ENCODE assay signal across 8 cellular contexts in the genomic region with DNA sequence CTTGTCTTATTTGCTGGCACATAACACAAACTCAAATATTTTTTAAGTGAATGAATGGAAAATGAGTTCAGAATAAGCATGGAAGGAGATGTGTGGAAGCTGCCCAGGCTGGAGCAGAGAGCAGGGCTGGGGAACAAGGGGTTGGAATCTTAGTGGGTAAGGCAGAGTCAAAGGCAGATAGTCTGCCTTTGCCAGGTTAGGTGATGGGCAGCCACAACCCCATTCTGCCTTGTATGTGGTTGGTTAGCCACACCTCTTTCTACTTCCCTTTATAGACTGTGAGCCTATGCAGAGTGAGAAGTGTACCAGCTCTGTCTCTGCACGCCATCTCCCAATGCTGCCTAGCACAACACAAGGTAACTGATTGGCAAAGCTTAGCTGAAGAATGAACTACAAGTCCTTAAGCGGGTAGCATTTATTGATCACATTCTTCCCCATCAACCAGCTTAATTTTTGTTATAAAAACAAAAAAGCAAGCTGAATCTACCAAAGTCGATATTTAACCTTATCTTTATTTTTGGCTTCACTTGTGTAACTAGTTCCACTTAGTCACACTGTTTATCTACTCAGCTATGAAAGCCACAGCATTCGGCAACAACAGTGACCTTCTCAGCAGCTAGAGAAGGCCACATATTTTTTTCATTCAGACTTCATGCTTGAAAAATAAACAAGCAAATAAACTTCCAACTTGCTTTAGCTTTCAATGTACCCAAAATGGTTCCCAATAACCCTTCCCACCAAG.
DNase-seq lines count a peak whose midpoint lies in the region; ATAC-seq, FAIRE-seq and TF ChIP-seq lines count a peak whose summit lies in the region.

No MANE protein-coding gene starts in this region.

- POLR2A ChIA-PET in GM12878 (lab: Charles Lee) = interaction anchor here (0.5 to 1.3 kb wide), 4 partner anchors 10 to 70 kb away, joined by 3 to 7 read pairs (median 4); partner anchors contain the start of gene KLHL3

- H3K9me3 ChIP-seq in GM12878 (replicated peaks; ENCODE audit: control insufficient read depth, insufficient read depth, low read length) = no peaks in the 10 kb centered on the region

- ATAC-seq in GM18909 (IDR thresholded peaks at IDR 0.05; ENCODE audit: poor library complexity, unreplicated experiment) (peak; percentile 99), HG02973 (IDR thresholded peaks at IDR 0.05; ENCODE audit: unreplicated experiment) (peak; percentile 99), GM12878 (peak; percentile 100)

- no peaks in the 10 kb centered on the region for H3K27me3 ChIP-seq in GM12878 (replicated peaks in 1 of 2; ENCODE audit: control insufficient read depth in 2 of 2, insufficient read depth in 2 of 2, low read length in 1 of 2)

- H3K27ac ChIP-seq in GM12878 (ENCODE audit: control insufficient read depth, insufficient read depth) = peak overlapping the region; percentile 29

- BruUV-seq in GM12878 (replicated peaks; lab: Mats Ljungman, UMichigan) = no TSS peak

- CTCF ChIA-PET in GM12878 (lab: Yijun Ruan, JAX) = interaction anchor here (0.9 to 16.9 kb wide), 8 partner anchors 11 to 113 kb away, joined by 3 to 619 read pairs (median 4); partner anchors contain the start of gene KLHL3

- H3K36me3 ChIP-seq in GM12878 (ENCODE audit: control insufficient read depth in 2 of 2, insufficient read depth in 2 of 2, low read length in 1 of 2) = no peaks in the 10 kb centered on the region; a peak in 1 of 4 replicates

- TF ChIP-seq RAD21 in GM12878 (IDR thresholded peaks at IDR 0.05; ENCODE audit: insufficient read depth, low read depth, low read length) = no peak

- peaks cover 14% of the 10 kb centered on the region for H3K4me1 ChIP-seq in GM12878 (ENCODE audit: control insufficient read depth, insufficient read depth, low read length)

- H3K79me2 ChIP-seq in GM12878 (ENCODE audit: control insufficient read depth, insufficient read depth, low read length) = no peaks in the 10 kb centered on the region

- DNase-seq in SW480 (ENCODE audit: low spot score) = peak; percentile 39
- peak; percentile 58 for DNase-seq in GM12878 (ENCODE audit: low read depth, low spot score)
- peak; percentile 4 for DNase-seq in skeletal muscle cell (ENCODE audit: low read depth)
- DNase-seq in inferior parietal cortex (ENCODE audit: extremely low spot score) = no peak
- no peak for DNase-seq in NCI-H526 treated with DMSO at 0.1 percent for 48 hours (lab: John Stamatoyannopoulos, UW)
- DNase-seq in NCI-H510A treated with DMSO at 0.1 percent for 48 hours (lab: John Stamatoyannopoulos, UW) = no peak

- SMC1A ChIA-PET in GM12878 (lab: Charles Lee; ENCODE audit: uncharacterized antibody, unreplicated experiment) = interaction anchor here (0.9 to 2.4 kb wide), 12 partner anchors 8 to 223 kb away, joined by 3 to 22 read pairs (median 5); partner anchors contain the start of genes KLHL3 and PKD2L2

- intact Hi-C loops in GM12878 (cut with micrococcal nuclease; ENCODE audit: unreplicated experiment) = no loop called here

- no peak for TF ChIP-seq EP300 in GM12878 (IDR thresholded peaks at IDR 0.05; ENCODE audit: borderline replicate concordance in 1 of 2, control insufficient read depth in 1 of 2, low read depth in 2 of 2, low read length in 2 of 2)

- RAD21 ChIA-PET in GM12878 (lab: Charles Lee; ENCODE audit: unreplicated experiment) = interaction anchor here (0.7 to 2.9 kb wide), 5 partner anchors 36 to 87 kb away, joined by 3 to 18 read pairs (median 7); partner anchors contain the start of gene KLHL3

- no peak overlapping the region for H3K9ac ChIP-seq in GM12878 (ENCODE audit: control insufficient read depth, insufficient read depth, low read length)

- H3K4me3 ChIP-seq in GM12878 (no peak overlapping the region), skeletal muscle cell (ENCODE audit: low read depth, low read length) (no peak overlapping the region)

- FAIRE-seq in GM12878 (lab: Jason Lieb, UNC) = peak; percentile 84

- no peaks in the 10 kb centered on the region for H4K20me1 ChIP-seq in GM12878 (ENCODE audit: control insufficient read depth, insufficient read depth)

- in situ Hi-C loops in GM12878 (cut with MboI) = loop anchor here (10.0 kb wide), 1 partner anchor 469 kb away; the partner anchor contains the start of gene NME5

- no peak for TF ChIP-seq CTCF in GM12878 (IDR thresholded peaks at IDR 0.05 in 2 of 3, conservative IDR thresholded peaks at IDR 0.05 in 1 of 3; ENCODE audit: control insufficient read depth in 2 of 3, extremely low read depth in 1 of 3, insufficient read depth in 1 of 3, low read depth in 3 of 3, low read length in 3 of 3)

- peak overlapping the region; percentile 30 for H3K4me2 ChIP-seq in GM12878 (ENCODE audit: control insufficient read depth, insufficient read depth)

- TF ChIP-seq POLR2A in GM12878 (IDR thresholded peaks at IDR 0.05; ENCODE audit: low read depth, low read length) = no peak

- H2AFZ ChIP-seq in GM12878 (ENCODE audit: control insufficient read depth, low read depth, low read length) = peak overlapping the region; percentile 50

- under 1% methylated on average over 4 of the region's 4 CpGs for WGBS in GM12878 (ENCODE audit: insufficient coverage, insufficient replicate concordance, low lambda C conversion rate, missing lambda C conversion rate)

TF ChIP-seq in GM12878, 131 proteins besides CTCF, POLR2A, EP300 and RAD21 (continues in another document):
- TF ChIP-seq CBFB (IDR thresholded peaks at IDR 0.05; ENCODE audit: low read depth) (0 out of 2 replicates have a peak, but pooled peaks have one; percentile 27), ZNF622 (IDR thresholded peaks at IDR 0.05) (no peak), PKNOX1 (IDR thresholded peaks at IDR 0.05) (peak; percentile 84), LARP7 (IDR thresholded peaks at IDR 0.05) (no peak), SPI1 (IDR thresholded peaks at IDR 0.05; ENCODE audit: borderline replicate concordance, insufficient read depth, low read depth, low read length) (peak; percentile 43; the same call in 1 of the 2 replicates), DPF2 (IDR thresholded peaks at IDR 0.05) (0 out of 2 replicates have a peak, but pooled peaks have one; percentile 26), USF2 (IDR thresholded peaks at IDR 0.05; ENCODE audit: borderline replicate concordance, low read depth, low read length) (no peak), SP1 (IDR thresholded peaks at IDR 0.05; ENCODE audit: low read depth, low read length) (no peak), RUNX3 (IDR thresholded peaks at IDR 0.05; ENCODE audit: low read length) (peak; percentile 69), STAT1 (conservative IDR thresholded peaks at IDR 0.05) (0 out of 2 replicates have a peak, but pooled peaks have one; percentile 45), CHD4 (IDR thresholded peaks at IDR 0.05) (no peak), HDAC2 (IDR thresholded peaks at IDR 0.05) (no peak), POU2F2 (IDR thresholded peaks at IDR 0.05; ENCODE audit: borderline replicate concordance, low read depth, low read length) (0 out of 3 replicates have a peak, but pooled peaks have one; percentile 35), RAD51 (IDR thresholded peaks at IDR 0.05) (no peak), IRF4 (IDR thresholded peaks at IDR 0.05; ENCODE audit: low read depth, low read length) (0 out of 2 replicates have a peak, but pooled peaks have one; percentile 32)
- TF ChIP-seq, protein P1, sequence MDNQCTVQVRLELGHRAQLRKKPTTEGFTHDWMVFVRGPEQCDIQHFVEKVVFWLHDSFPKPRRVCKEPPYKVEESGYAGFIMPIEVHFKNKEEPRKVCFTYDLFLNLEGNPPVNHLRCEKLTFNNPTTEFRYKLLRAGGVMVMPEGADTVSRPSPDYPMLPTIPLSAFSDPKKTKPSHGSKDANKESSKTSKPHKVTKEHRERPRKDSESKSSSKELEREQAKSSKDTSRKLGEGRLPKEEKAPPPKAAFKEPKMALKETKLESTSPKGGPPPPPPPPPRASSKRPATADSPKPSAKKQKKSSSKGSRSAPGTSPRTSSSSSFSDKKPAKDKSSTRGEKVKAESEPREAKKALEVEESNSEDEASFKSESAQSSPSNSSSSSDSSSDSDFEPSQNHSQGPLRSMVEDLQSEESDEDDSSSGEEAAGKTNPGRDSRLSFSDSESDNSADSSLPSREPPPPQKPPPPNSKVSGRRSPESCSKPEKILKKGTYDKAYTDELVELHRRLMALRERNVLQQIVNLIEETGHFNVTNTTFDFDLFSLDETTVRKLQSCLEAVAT (IDR thresholded peaks at IDR 0.05) = no peak

Comparison
In these comparisons a context has a peak if more than half of its experiments do, and no peak if none do; other contexts are left out.
1. DNase-seq: peak in SW480 (single experiment), GM12878 (single experiment) and skeletal muscle cell (single experiment); none in inferior parietal cortex (single experiment), NCI-H526 treated with DMSO at 0.1 percent for 48 hours (single experiment) and NCI-H510A treated with DMSO at 0.1 percent for 48 hours (single experiment).
2. Peak in every context shown above with its lines, with median percentiles within 50 percentile points of each other: ATAC-seq.